10 cellular contexts compared by ENCODE assay signal in genomic region chr1:77513839-77514763, GRCh38.
DNase-seq lines count a peak whose midpoint lies in the region; ATAC-seq, FAIRE-seq and TF ChIP-seq lines count a peak whose summit lies in the region.
"Had no signal": no experiment of that assay in that cellular context is flagged by ENCODE, and none has a peak within 500 bp of the region (broad histone marks: within the 10 kb centered on the region; RNA-seq: fewer than 3 reads in every experiment).

No MANE protein-coding gene starts in this region.

- H3K36me3 Mint-ChIP-seq in astrocyte (ENCODE audit: low read depth, unreplicated experiment), result no peaks in the 10 kb centered on the region

- H3K4me3 Mint-ChIP-seq in astrocyte (ENCODE audit: unreplicated experiment), result peak overlapping the region; percentile 21

- H3K4me2 ChIP-seq in GM23248 (ENCODE audit: unreplicated experiment), result peak overlapping the region; percentile 64
- peak overlapping the region; percentile 73 for H3K4me2 ChIP-seq in astrocyte (ENCODE audit: low read length)

- H3K9ac ChIP-seq in GM23248, result peak overlapping the region; percentile 30; the same call in 1 of the 2 replicates
- H3K9ac ChIP-seq in astrocyte (ENCODE audit: low read length), result peak overlapping the region; percentile 71

- ATAC-seq in left ventricle myocardium superior (peak; percentile 70), HG03095 (IDR thresholded peaks at IDR 0.05; ENCODE audit: unreplicated experiment) (no peak)

- H3K4me3 ChIP-seq in GM23248 (0 out of 2 replicates have a peak overlapping the region, but pooled peaks have one; percentile 13), astrocyte (ENCODE audit: insufficient read depth, low read depth, low read length) (no peak overlapping the region)

- H3K27me3 ChIP-seq in GM23248 (replicated peaks; ENCODE audit: insufficient read depth), result no peaks in the 10 kb centered on the region
- no peaks in the 10 kb centered on the region for H3K27me3 ChIP-seq in astrocyte (ENCODE audit: insufficient read depth, low read length)

- in situ Hi-C loops in GM23248 (cut with MboI), result no loop called here

- H2AFZ ChIP-seq in GM23248, result no peak overlapping the region
- H2AFZ ChIP-seq in astrocyte (ENCODE audit: low read depth, low read length), result peak overlapping the region; percentile 35

- peak; percentile 78 for FAIRE-seq in astrocyte (lab: Jason Lieb, UNC)

- intact Hi-C loops in left ventricle myocardium superior (cut with micrococcal nuclease), result no loop called here

- peak overlapping the region; percentile 95 for H3K27ac Mint-ChIP-seq in astrocyte (ENCODE audit: unreplicated experiment)

- H3K27ac ChIP-seq in GM23248, result peak overlapping the region; percentile 70
- H3K27ac ChIP-seq in astrocyte (ENCODE audit: low read depth, low read length), result peak overlapping the region; percentile 89

- no peaks in the 10 kb centered on the region for H3K9me3 ChIP-seq in GM23248 (ENCODE audit: low read depth)
- H3K9me3 ChIP-seq in astrocyte (ENCODE audit: insufficient read depth, low read depth, low read length), result no peaks in the 10 kb centered on the region

- H3K4me1 Mint-ChIP-seq in astrocyte (ENCODE audit: low read depth, unreplicated experiment), result peaks cover 25% of the 10 kb centered on the region

- H3K9me3 Mint-ChIP-seq in astrocyte (ENCODE audit: unreplicated experiment), result peaks cover 11% of the 10 kb centered on the region

- DNase-seq in GM23248, result peak; percentile 91
- peak; percentile 87 for DNase-seq in astrocyte (ENCODE audit: low read depth)
- DNase-seq in left ventricle myocardium superior, result no peak
- peak; percentile 58 for DNase-seq in renal cortical epithelial cell (ENCODE audit: low read depth)
- DNase-seq in NCI-H1694 treated with DMSO at 0.1 percent for 48 hours (lab: John Stamatoyannopoulos, UW), result no peak
- no peak for DNase-seq in HK-2 (ENCODE audit: unreplicated experiment)
- DNase-seq in stimulated activated CD4-positive, alpha-beta T cell treated with anti-CD3 and anti-CD28 coated beads, Interleukin-1b, Interleukin-23, amount 100 ng/mL, for 48 hours, result no peak
- DNase-seq: activated CD4-positive, alpha-beta T cell treated with anti-CD3 and anti-CD28 coated beads for 1 hour; NCI-H2107 had no signal

- peaks cover 3% of the 10 kb centered on the region; the same call in 1 of the 2 replicates for H3K9me2 ChIP-seq in GM23248 (ENCODE audit: insufficient read depth)

- H3K36me3 ChIP-seq in GM23248 (ENCODE audit: low read depth) (no peaks in the 10 kb centered on the region), astrocyte (ENCODE audit: insufficient read depth, low read length) (no peaks in the 10 kb centered on the region)

- 31 to 33% methylated on average over 17 of the region's 17 CpGs for WGBS in GM23248 (ENCODE audit: low coverage in 1 of 2, low lambda C conversion rate in 2 of 2, missing lambda C conversion rate in 2 of 2), 2 experiments

- peaks cover 60% of the 10 kb centered on the region for H3K4me1 ChIP-seq in GM23248 (ENCODE audit: insufficient read depth)
- peaks cover 33% of the 10 kb centered on the region for H3K4me1 ChIP-seq in astrocyte (ENCODE audit: insufficient read depth, low read length)

- H3F3A ChIP-seq in GM23248 (ENCODE audit: insufficient read depth), result peaks cover 54% of the 10 kb centered on the region

- H3K79me2 ChIP-seq in GM23248 (ENCODE audit: insufficient read depth), result no peaks in the 10 kb centered on the region
- no peaks in the 10 kb centered on the region for H3K79me2 ChIP-seq in astrocyte (ENCODE audit: insufficient read depth, low read length)

- no peaks in the 10 kb centered on the region for H3K27me3 Mint-ChIP-seq in astrocyte (ENCODE audit: low read depth, unreplicated experiment)

- H4K20me1 ChIP-seq in GM23248 (ENCODE audit: insufficient read depth) (no peaks in the 10 kb centered on the region), astrocyte (ENCODE audit: insufficient read depth, low read length) (no peaks in the 10 kb centered on the region)

- TF ChIP-seq CTCF in astrocyte (IDR thresholded peaks at IDR 0.05; ENCODE audit: insufficient read depth, low read depth, low read length), result no peak

Comparison
In these comparisons a context has a peak if more than half of its experiments do, and no peak if none do; other contexts are left out.
1. DNase-seq: peak in GM23248 (single experiment), astrocyte (single experiment) and renal cortical epithelial cell (single experiment); none in left ventricle myocardium superior (single experiment), NCI-H1694 treated with DMSO at 0.1 percent for 48 hours (single experiment), HK-2 (single experiment) and stimulated activated CD4-positive, alpha-beta T cell treated with anti-CD3 and anti-CD28 coated beads, Interleukin-1b, Interleukin-23, amount 100 ng/mL, for 48 hours (single experiment).